Comparison of ENCODE assay signal across 8 cellular contexts in the genomic region with DNA sequence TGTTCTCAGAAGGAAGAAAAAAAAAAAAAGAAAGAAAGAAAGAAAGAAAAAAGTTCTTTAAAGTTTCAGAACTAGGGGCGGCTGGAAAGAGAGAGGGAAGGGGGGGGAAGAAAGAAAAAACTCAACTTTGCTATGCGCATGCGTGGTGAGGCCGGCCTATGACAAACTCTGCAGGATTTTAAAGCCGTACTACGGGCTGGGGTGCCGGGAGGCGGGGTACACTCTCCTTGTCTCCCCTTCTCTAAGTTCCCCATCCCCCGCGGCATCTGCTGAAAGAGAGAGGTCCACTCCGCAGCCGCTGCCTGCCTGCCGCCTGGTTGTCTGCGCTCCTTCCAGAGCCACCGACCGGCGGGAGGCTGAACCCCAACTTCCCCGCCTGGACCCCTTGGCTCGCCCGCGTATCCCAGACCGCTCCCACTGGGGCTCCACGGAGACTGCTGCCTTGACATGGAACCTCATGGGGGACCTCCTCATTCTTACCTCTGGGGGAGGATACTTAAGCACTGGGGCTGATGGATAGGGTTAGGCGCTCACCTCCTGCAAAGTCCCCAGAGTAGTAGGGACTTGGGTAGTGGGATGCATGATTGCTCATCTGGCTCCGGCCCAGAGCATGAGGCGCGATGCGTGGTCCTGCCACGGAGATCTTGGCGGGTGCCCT. TPM values are rescaled to one million over a fixed set of nuclear protein-coding genes. Genes with fewer than 3 reads are reported as not detected.
DNase-seq lines count a peak whose midpoint lies in the region; ATAC-seq and TF ChIP-seq lines count a peak whose summit lies in the region.

No MANE protein-coding gene starts in this region.

- no peaks in the 10 kb centered on the region for H3K9me3 Mint-ChIP-seq in stimulated activated naive CD8-positive, alpha-beta T cell treated with anti-CD3 and anti-CD28 coated beads, Interleukin-15, amount 100 ng/mL, for 72 hours

- H3K27me3 ChIP-seq in kidney epithelial cell (ENCODE audit: control insufficient read depth, insufficient read depth, low read length), result no peaks in the 10 kb centered on the region

- H3K27me3 Mint-ChIP-seq in stimulated activated naive CD8-positive, alpha-beta T cell treated with anti-CD3 and anti-CD28 coated beads, Interleukin-15, amount 100 ng/mL, for 72 hours, result peaks cover 96% of the 10 kb centered on the region

- H3K27ac Mint-ChIP-seq in stimulated activated naive CD8-positive, alpha-beta T cell treated with anti-CD3 and anti-CD28 coated beads, Interleukin-15, amount 100 ng/mL, for 72 hours, result peak overlapping the region in 1 of 2 donors; percentile 86

- no peaks in the 10 kb centered on the region for H3K36me3 ChIP-seq in kidney epithelial cell (ENCODE audit: control insufficient read depth, insufficient read depth, low read length)

- peak overlapping the region; percentile 72 to 73 for H3K4me3 Mint-ChIP-seq in stimulated activated naive CD8-positive, alpha-beta T cell treated with anti-CD3 and anti-CD28 coated beads, Interleukin-15, amount 100 ng/mL, for 72 hours

- peaks cover 60% of the 10 kb centered on the region for H3K4me1 Mint-ChIP-seq in stimulated activated naive CD8-positive, alpha-beta T cell treated with anti-CD3 and anti-CD28 coated beads, Interleukin-15, amount 100 ng/mL, for 72 hours

- TF ChIP-seq CTCF in kidney epithelial cell (IDR thresholded peaks at IDR 0.05; ENCODE audit: insufficient read depth, low read length, poor library complexity, severe bottlenecking), result no peak

- peak overlapping the region; percentile 70 for H3K4me3 ChIP-seq in kidney epithelial cell (ENCODE audit: low read depth, low read length)

- ATAC-seq in stimulated activated naive CD8-positive, alpha-beta T cell treated with anti-CD3 and anti-CD28 coated beads, Interleukin-15, amount 100 ng/mL, for 72 hours, result no peak
- ATAC-seq in HG02610 (IDR thresholded peaks at IDR 0.05; ENCODE audit: unreplicated experiment), result no peak

- DNase-seq in NCI-H82 (lab: John Stamatoyannopoulos, UW), result peak; percentile 34
- no peak for DNase-seq in NCI-H82 treated with DMSO at 0.1 percent for 48 hours (lab: John Stamatoyannopoulos, UW; ENCODE audit: unreplicated experiment)
- DNase-seq in NCI-H748 (lab: John Stamatoyannopoulos, UW; ENCODE audit: unreplicated experiment), result peak; percentile 39
- DNase-seq in cerebellum (ENCODE audit: low spot score), result peak; percentile 59
- no peak for DNase-seq in kidney epithelial cell (ENCODE audit: low read depth)
- peak; percentile 16 to 33 for DNase-seq in stimulated activated naive CD8-positive, alpha-beta T cell treated with anti-CD3 and anti-CD28 coated beads, Interleukin-15, amount 100 ng/mL, for 72 hours
- no peak for DNase-seq in NCI-H187 (lab: John Stamatoyannopoulos, UW)

RNA-seq across cellular contexts. Expression of a gene that starts 1.4 kb away (rescaled TPM):
- 49.4 TPM for total RNA-seq in cerebellum
- 10.7 and 16.4 TPM in 2 replicates for total RNA-seq in kidney epithelial cell

Comparison
In these comparisons a context has a peak if more than half of its experiments do, and no peak if none do; other contexts are left out.
1. DNase-seq: peak in NCI-H82 (single experiment), NCI-H748 (single experiment), cerebellum (single experiment) and stimulated activated naive CD8-positive, alpha-beta T cell treated with anti-CD3 and anti-CD28 coated beads, Interleukin-15, amount 100 ng/mL, for 72 hours (2 of 2); none in NCI-H82 treated with DMSO at 0.1 percent for 48 hours (single experiment), kidney epithelial cell (single experiment) and NCI-H187 (0 of 2).